ENCODE assay signal across 10 cellular contexts in the genomic region with DNA sequence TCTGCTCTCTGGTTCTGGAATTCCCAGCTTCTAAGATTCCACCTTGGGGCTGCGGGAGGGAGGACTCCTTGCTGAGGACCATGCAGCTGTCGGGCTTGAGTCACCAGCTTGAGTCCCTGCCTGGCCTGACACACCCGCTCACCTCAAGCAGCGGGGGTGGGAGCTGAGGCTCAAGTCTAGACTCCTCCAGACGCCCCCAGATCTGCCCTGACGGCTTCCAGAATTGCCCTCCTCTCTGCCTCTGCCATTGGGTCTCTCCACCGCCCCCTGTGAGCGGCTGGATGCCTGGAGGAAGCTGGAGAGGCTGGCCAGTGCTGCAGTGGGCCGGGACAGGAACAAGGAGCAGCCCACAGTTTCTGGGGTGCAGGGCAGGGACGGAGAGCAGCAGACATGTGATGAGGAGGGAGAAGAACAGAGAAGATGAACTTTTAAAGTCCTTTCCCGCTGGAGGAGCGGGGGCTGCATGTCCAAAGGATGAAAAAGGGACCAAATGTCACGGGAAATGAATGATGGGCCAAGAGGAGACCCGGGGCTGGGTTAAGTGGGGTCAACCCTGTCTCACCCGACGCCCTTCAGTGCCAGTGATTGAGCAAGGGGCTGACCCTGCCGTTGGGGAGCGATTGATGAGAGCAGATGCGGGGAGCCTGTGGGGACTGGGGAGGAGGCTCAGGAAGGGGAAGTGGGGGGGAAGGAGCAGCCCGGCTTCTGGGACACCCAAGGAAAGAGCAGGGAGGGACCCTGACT. TPM values are rescaled to one million over a fixed set of nuclear protein-coding genes. Genes with fewer than 3 reads are reported as not detected.
DNase-seq lines count a peak whose midpoint lies in the region; TF ChIP-seq lines count a peak whose summit lies in the region.
"Had no signal": no experiment of that assay in that cellular context is flagged by ENCODE, and none has a peak within 500 bp of the region (broad histone marks: within the 10 kb centered on the region; RNA-seq: fewer than 3 reads in every experiment).

No MANE protein-coding gene starts in this region.

- H3K4me3 ChIP-seq in choroid plexus epithelial cell (ENCODE audit: low read depth, low read length) (no peak overlapping the region), left ventricle myocardium inferior (no peak overlapping the region)
- H3K4me3 ChIP-seq: Peyer's patch had no signal

- H3K36me3 Mint-ChIP-seq in nephron progenitor cell (ENCODE audit: low read depth) = peaks cover 4% of the 10 kb centered on the region
- H3K36me3 Mint-ChIP-seq in activated CD4-positive, alpha-beta memory T cell treated with anti-CD3 and anti-CD28 coated beads, Interleukin-2, amount 10 ng/mL, durations not matched to agents 7 days and 5 days (ENCODE audit: low read depth) = no peaks in the 10 kb centered on the region
- H3K36me3 Mint-ChIP-seq: naive thymus-derived CD8-positive, alpha-beta T cell had no signal

- TF ChIP-seq CTCF in choroid plexus epithelial cell (conservative IDR thresholded peaks at IDR 0.05; ENCODE audit: low read depth, low read length) (peak; percentile 47), nephron progenitor cell (IDR thresholded peaks at IDR 0.05) (no peak), left ventricle myocardium inferior (IDR thresholded peaks at IDR 0.05; ENCODE audit: borderline replicate concordance) (no peak)

- peak overlapping the region; percentile 73 for H3K4me3 Mint-ChIP-seq in nephron progenitor cell
- no peak overlapping the region for H3K4me3 Mint-ChIP-seq in activated CD4-positive, alpha-beta memory T cell treated with anti-CD3 and anti-CD28 coated beads, Interleukin-2, amount 10 ng/mL, durations not matched to agents 7 days and 5 days

- intact Hi-C loops in left ventricle myocardium inferior (cut with micrococcal nuclease) = no loop called here

- peak overlapping the region; percentile 91 for H3K27ac Mint-ChIP-seq in nephron progenitor cell
- H3K27ac Mint-ChIP-seq in activated CD4-positive, alpha-beta memory T cell treated with anti-CD3 and anti-CD28 coated beads, Interleukin-2, amount 10 ng/mL, durations not matched to agents 7 days and 5 days = no peak overlapping the region

- DNase-seq in Caki2 (ENCODE audit: low read depth) (peak; percentile 34), LoVo (ENCODE audit: low spot score) (peak; percentile 23), choroid plexus epithelial cell (ENCODE audit: low read depth) (peak; percentile 28), nephron progenitor cell (peak; percentile 60), AG08395 (ENCODE audit: low spot score) (no peak), left ventricle myocardium inferior (no peak), NCI-H2196 (lab: John Stamatoyannopoulos, UW; ENCODE audit: unreplicated experiment) (no peak)
- no peak for DNase-seq in activated CD4-positive, alpha-beta memory T cell treated with anti-CD3 and anti-CD28 coated beads, Interleukin-2, amount 10 ng/mL, durations not matched to agents 7 days and 5 days

- no peaks in the 10 kb centered on the region for H3K9me3 ChIP-seq in left ventricle myocardium inferior (replicated peaks)
- H3K9me3 ChIP-seq: Peyer's patch had no signal

- peaks cover 93% of the 10 kb centered on the region for H3K27me3 ChIP-seq in left ventricle myocardium inferior (ENCODE audit: low read depth)

- peaks cover 72% of the 10 kb centered on the region for H3K4me1 Mint-ChIP-seq in nephron progenitor cell
- H3K4me1 Mint-ChIP-seq in activated CD4-positive, alpha-beta memory T cell treated with anti-CD3 and anti-CD28 coated beads, Interleukin-2, amount 10 ng/mL, durations not matched to agents 7 days and 5 days = peaks cover 15% of the 10 kb centered on the region

- in situ Hi-C loops in Caki2 (cut with HindIII; ENCODE audit: low pct_unique_long_range_greater_than_20kb, low sequenced_read_pairs) = no loop called here

- H3K27ac ChIP-seq in left ventricle myocardium inferior (replicated peaks) = no peak overlapping the region
- H3K27ac ChIP-seq: Peyer's patch had no signal

- peaks cover 19% of the 10 kb centered on the region for H3K4me1 ChIP-seq in left ventricle myocardium inferior

- peaks cover 4% of the 10 kb centered on the region for H3K27me3 Mint-ChIP-seq in nephron progenitor cell (ENCODE audit: low read depth, poor library complexity)
- H3K27me3 Mint-ChIP-seq in activated CD4-positive, alpha-beta memory T cell treated with anti-CD3 and anti-CD28 coated beads, Interleukin-2, amount 10 ng/mL, durations not matched to agents 7 days and 5 days = peaks cover 72% of the 10 kb centered on the region

- no peaks in the 10 kb centered on the region for H3K36me3 ChIP-seq in left ventricle myocardium inferior
- H3K36me3 ChIP-seq: Peyer's patch had no signal

- POLR2A ChIA-PET in activated CD4-positive, alpha-beta memory T cell treated with anti-CD3 and anti-CD28 coated beads, Interleukin-2, amount 10 ng/mL, durations not matched to agents 7 days and 5 days (lab: Charles Lee) = interaction anchor here (0.5 to 3.9 kb wide), 4 partner anchors 13 to 86 kb away, joined by 3 to 32 read pairs (median 8); a partner anchor contains a TSS

- CTCF ChIA-PET in activated CD4-positive, alpha-beta memory T cell treated with anti-CD3 and anti-CD28 coated beads, Interleukin-2, amount 10 ng/mL, durations not matched to agents 7 days and 5 days (lab: Charles Lee) = interaction anchor here (1.1 to 11.7 kb wide), 8 partner anchors 9 to 199 kb away, joined by 3 to 212 read pairs (median 24); a partner anchor contains a TSS

- H3K9me3 Mint-ChIP-seq in nephron progenitor cell = no peaks in the 10 kb centered on the region
- H3K9me3 Mint-ChIP-seq in activated CD4-positive, alpha-beta memory T cell treated with anti-CD3 and anti-CD28 coated beads, Interleukin-2, amount 10 ng/mL, durations not matched to agents 7 days and 5 days = no peaks in the 10 kb centered on the region
- H3K9me3 Mint-ChIP-seq: naive thymus-derived CD8-positive, alpha-beta T cell had no signal

RNA-seq across cellular contexts. Expression of a gene that starts 13.5 kb away (rescaled TPM):
- not detected in 2 replicates for total RNA-seq in Caki2 (2014; rRNA removed; shearing (Covaris generic); ENCODE audit: low replicate concordance)
- 1 to 10 TPM in 1 of 2 experiments, under 1 TPM in 1; 0.58 to 1.2 TPM for total RNA-seq in activated CD4-positive, alpha-beta memory T cell treated with anti-CD3 and anti-CD28 coated beads, Interleukin-2, amount 10 ng/mL, durations not matched to agents 7 days and 5 days
- total RNA-seq in left ventricle myocardium inferior = 0.60 TPM

RNA-seq across cellular contexts. Expression of a gene that starts 14.6 kb away (rescaled TPM):
- 0.03 TPM in 2 replicates for total RNA-seq in Caki2 (2014; rRNA removed; shearing (Covaris generic); ENCODE audit: low replicate concordance)
- not detected for total RNA-seq in activated CD4-positive, alpha-beta memory T cell treated with anti-CD3 and anti-CD28 coated beads, Interleukin-2, amount 10 ng/mL, durations not matched to agents 7 days and 5 days
- total RNA-seq in left ventricle myocardium inferior = 164 TPM
- total RNA-seq: naive thymus-derived CD8-positive, alpha-beta T cell had no signal

RNA-seq across cellular contexts. Expression of a gene that starts 36.4 kb away (rescaled TPM):
- total RNA-seq in Caki2 (2014; rRNA removed; shearing (Covaris generic); ENCODE audit: low replicate concordance) = 34.4 and 34.6 TPM in 2 replicates
- total RNA-seq in activated CD4-positive, alpha-beta memory T cell treated with anti-CD3 and anti-CD28 coated beads, Interleukin-2, amount 10 ng/mL, durations not matched to agents 7 days and 5 days = 10 to 100 TPM; 40.3 to 44.3 TPM
- total RNA-seq in left ventricle myocardium inferior = 18.1 TPM

RNA-seq across cellular contexts. Expression of a gene that starts 36.7 kb away (rescaled TPM):
- 9.6 and 19.6 TPM in 2 replicates for total RNA-seq in Caki2 (2014; rRNA removed; shearing (Covaris generic); ENCODE audit: low replicate concordance)
- total RNA-seq in activated CD4-positive, alpha-beta memory T cell treated with anti-CD3 and anti-CD28 coated beads, Interleukin-2, amount 10 ng/mL, durations not matched to agents 7 days and 5 days = 10 to 100 TPM; 42.0 to 43.3 TPM
- total RNA-seq in left ventricle myocardium inferior = 11.5 TPM

RNA-seq across cellular contexts. Expression of a gene that starts 49.1 kb away (rescaled TPM):
- total RNA-seq in Caki2 (2014; rRNA removed; shearing (Covaris generic); ENCODE audit: low replicate concordance) = 181 and 194 TPM in 2 replicates
- total RNA-seq in activated CD4-positive, alpha-beta memory T cell treated with anti-CD3 and anti-CD28 coated beads, Interleukin-2, amount 10 ng/mL, durations not matched to agents 7 days and 5 days = 10 to 100 TPM; 40.3 to 43.8 TPM
- total RNA-seq in left ventricle myocardium inferior = 92.1 TPM

Comparison
In these comparisons a context has a peak if more than half of its experiments do, and no peak if none do; other contexts are left out.
1. DNase-seq: peak in Caki2 (single experiment), LoVo (single experiment), choroid plexus epithelial cell (single experiment) and nephron progenitor cell (single experiment); none in activated CD4-positive, alpha-beta memory T cell treated with anti-CD3 and anti-CD28 coated beads, Interleukin-2, amount 10 ng/mL, durations not matched to agents 7 days and 5 days (single experiment), AG08395 (single experiment), left ventricle myocardium inferior (single experiment) and NCI-H2196 (single experiment).
2. RNA of a gene that starts 14.6 kb away (total RNA-seq): 164 TPM in left ventricle myocardium inferior (single experiment); 0.03 TPM in Caki2 and not detected in activated CD4-positive, alpha-beta memory T cell treated with anti-CD3 and anti-CD28 coated beads, Interleukin-2, amount 10 ng/mL, durations not matched to agents 7 days and 5 days; every median in the first group is over 100 times any median in the second.